ENCODE assay signal across 1 cellular context in the genomic region with DNA sequence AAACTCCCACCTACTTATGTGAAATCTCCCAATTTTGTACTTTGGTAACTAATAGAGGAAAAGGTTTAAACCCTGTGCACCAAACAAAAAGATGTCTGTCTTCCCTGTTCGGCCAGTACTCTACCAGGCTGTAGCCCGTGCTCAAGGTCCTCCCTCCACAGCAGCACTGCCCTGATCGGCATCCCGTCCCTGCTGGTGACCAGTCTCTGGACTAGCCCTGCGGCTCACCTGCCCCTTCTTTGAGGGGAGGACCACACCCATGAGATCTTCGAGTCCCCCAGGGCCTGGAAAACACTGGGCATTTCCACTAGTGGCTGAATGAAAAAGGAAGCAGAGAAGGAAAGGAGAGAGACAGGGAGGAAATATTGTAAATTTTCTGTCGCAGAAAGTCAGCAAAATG.
TF ChIP-seq lines count a peak whose summit lies in the region.

No MANE protein-coding gene starts in this region.

TF ChIP-seq in GM23338, 12 proteins besides CTCF, POLR2A, EP300 and RAD21:
- TF ChIP-seq, protein P1, sequence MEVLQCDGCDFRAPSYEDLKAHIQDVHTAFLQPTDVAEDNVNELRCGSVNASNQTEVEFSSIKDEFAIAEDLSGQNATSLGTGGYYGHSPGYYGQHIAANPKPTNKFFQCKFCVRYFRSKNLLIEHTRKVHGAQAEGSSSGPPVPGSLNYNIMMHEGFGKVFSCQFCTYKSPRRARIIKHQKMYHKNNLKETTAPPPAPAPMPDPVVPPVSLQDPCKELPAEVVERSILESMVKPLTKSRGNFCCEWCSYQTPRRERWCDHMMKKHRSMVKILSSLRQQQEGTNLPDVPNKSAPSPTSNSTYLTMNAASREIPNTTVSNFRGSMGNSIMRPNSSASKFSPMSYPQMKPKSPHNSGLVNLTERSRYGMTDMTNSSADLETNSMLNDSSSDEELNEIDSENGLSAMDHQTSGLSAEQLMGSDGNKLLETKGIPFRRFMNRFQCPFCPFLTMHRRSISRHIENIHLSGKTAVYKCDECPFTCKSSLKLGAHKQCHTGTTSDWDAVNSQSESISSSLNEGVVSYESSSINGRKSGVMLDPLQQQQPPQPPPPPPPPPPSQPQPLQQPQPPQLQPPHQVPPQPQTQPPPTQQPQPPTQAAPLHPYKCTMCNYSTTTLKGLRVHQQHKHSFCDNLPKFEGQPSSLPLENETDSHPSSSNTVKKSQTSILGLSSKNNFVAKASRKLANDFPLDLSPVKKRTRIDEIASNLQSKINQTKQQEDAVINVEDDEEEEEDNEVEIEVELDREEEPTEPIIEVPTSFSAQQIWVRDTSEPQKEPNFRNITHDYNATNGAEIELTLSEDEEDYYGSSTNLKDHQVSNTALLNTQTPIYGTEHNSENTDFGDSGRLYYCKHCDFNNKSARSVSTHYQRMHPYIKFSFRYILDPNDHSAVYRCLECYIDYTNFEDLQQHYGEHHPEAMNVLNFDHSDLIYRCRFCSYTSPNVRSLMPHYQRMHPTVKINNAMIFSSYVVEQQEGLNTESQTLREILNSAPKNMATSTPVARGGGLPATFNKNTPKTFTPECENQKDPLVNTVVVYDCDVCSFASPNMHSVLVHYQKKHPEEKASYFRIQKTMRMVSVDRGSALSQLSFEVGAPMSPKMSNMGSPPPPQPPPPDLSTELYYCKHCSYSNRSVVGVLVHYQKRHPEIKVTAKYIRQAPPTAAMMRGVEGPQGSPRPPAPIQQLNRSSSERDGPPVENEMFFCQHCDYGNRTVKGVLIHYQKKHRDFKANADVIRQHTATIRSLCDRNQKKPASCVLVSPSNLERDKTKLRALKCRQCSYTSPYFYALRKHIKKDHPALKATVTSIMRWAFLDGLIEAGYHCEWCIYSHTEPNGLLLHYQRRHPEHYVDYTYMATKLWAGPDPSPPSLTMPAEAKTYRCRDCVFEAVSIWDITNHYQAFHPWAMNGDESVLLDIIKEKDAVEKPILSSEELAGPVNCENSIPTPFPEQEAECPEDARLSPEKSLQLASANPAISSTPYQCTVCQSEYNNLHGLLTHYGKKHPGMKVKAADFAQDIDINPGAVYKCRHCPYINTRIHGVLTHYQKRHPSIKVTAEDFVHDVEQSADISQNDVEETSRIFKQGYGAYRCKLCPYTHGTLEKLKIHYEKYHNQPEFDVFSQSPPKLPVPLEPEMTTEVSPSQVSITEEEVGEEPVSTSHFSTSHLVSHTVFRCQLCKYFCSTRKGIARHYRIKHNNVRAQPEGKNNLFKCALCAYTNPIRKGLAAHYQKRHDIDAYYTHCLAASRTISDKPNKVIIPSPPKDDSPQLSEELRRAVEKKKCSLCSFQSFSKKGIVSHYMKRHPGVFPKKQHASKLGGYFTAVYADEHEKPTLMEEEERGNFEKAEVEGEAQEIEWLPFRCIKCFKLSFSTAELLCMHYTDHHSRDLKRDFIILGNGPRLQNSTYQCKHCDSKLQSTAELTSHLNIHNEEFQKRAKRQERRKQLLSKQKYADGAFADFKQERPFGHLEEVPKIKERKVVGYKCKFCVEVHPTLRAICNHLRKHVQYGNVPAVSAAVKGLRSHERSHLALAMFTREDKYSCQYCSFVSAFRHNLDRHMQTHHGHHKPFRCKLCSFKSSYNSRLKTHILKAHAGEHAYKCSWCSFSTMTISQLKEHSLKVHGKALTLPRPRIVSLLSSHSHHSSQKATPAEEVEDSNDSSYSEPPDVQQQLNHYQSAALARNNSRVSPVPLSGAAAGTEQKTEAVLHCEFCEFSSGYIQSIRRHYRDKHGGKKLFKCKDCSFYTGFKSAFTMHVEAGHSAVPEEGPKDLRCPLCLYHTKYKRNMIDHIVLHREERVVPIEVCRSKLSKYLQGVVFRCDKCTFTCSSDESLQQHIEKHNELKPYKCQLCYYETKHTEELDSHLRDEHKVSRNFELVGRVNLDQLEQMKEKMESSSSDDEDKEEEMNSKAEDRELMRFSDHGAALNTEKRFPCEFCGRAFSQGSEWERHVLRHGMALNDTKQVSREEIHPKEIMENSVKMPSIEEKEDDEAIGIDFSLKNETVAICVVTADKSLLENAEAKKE (CRISPR knock-in tag; IDR thresholded peaks at IDR 0.05) = no peak
- no peak for TF ChIP-seq CREB1 (CRISPR knock-in tag; IDR thresholded peaks at IDR 0.05; ENCODE audit: low read depth)
- TF ChIP-seq STAT1 (IDR thresholded peaks at IDR 0.05; ENCODE audit: unreplicated experiment) = no peak
- no peak for TF ChIP-seq EZH2 (IDR thresholded peaks at IDR 0.05; ENCODE audit: low read depth, unreplicated experiment)
- TF ChIP-seq ZNF114 (CRISPR knock-in tag; IDR thresholded peaks at IDR 0.05) = no peak
- TF ChIP-seq, protein P2, sequence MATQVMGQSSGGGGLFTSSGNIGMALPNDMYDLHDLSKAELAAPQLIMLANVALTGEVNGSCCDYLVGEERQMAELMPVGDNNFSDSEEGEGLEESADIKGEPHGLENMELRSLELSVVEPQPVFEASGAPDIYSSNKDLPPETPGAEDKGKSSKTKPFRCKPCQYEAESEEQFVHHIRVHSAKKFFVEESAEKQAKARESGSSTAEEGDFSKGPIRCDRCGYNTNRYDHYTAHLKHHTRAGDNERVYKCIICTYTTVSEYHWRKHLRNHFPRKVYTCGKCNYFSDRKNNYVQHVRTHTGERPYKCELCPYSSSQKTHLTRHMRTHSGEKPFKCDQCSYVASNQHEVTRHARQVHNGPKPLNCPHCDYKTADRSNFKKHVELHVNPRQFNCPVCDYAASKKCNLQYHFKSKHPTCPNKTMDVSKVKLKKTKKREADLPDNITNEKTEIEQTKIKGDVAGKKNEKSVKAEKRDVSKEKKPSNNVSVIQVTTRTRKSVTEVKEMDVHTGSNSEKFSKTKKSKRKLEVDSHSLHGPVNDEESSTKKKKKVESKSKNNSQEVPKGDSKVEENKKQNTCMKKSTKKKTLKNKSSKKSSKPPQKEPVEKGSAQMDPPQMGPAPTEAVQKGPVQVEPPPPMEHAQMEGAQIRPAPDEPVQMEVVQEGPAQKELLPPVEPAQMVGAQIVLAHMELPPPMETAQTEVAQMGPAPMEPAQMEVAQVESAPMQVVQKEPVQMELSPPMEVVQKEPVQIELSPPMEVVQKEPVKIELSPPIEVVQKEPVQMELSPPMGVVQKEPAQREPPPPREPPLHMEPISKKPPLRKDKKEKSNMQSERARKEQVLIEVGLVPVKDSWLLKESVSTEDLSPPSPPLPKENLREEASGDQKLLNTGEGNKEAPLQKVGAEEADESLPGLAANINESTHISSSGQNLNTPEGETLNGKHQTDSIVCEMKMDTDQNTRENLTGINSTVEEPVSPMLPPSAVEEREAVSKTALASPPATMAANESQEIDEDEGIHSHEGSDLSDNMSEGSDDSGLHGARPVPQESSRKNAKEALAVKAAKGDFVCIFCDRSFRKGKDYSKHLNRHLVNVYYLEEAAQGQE (IDR thresholded peaks at IDR 0.05; ENCODE audit: unreplicated experiment) = no peak
- TF ChIP-seq EZH2phosphoT487 (IDR thresholded peaks at IDR 0.05; ENCODE audit: unreplicated experiment) = no peak
- TF ChIP-seq JUNB (IDR thresholded peaks at IDR 0.05; ENCODE audit: unreplicated experiment) = no peak
- no peak for TF ChIP-seq NANOG (IDR thresholded peaks at IDR 0.05; ENCODE audit: borderline replicate concordance)
- TF ChIP-seq, protein P3, sequence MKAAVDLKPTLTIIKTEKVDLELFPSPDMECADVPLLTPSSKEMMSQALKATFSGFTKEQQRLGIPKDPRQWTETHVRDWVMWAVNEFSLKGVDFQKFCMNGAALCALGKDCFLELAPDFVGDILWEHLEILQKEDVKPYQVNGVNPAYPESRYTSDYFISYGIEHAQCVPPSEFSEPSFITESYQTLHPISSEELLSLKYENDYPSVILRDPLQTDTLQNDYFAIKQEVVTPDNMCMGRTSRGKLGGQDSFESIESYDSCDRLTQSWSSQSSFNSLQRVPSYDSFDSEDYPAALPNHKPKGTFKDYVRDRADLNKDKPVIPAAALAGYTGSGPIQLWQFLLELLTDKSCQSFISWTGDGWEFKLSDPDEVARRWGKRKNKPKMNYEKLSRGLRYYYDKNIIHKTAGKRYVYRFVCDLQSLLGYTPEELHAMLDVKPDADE (IDR thresholded peaks at IDR 0.05) = no peak
- TF ChIP-seq POLR2AphosphoS5 (IDR thresholded peaks at IDR 0.05; ENCODE audit: low read depth) = no peak
- TF ChIP-seq ZNF331 (CRISPR knock-in tag; IDR thresholded peaks at IDR 0.05; ENCODE audit: low read depth) = no peak
TF ChIP-seq in GM23338: peak in this region for 0.
